ENCODE assay signal across 28 cellular contexts in the genomic region with DNA sequence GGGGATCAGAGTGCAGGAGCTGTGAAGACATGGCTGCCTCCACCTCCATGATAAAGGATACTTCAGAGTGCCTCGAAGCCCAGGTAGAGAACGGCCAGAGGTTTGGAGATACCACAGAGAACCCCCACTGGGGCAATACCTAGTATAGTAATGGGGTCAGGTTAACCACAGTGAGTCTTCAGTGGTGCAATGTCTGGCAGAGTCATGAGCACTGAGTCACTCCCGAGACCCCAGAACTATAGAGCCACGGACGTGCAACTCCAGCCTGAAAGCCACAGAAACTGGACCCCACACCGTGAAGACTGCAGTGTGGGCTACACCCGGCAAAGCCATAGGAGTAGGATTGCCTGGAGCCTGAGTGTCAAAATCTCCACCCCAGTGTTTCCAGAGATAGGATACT.
"Had no signal": no experiment of that assay in that cellular context is flagged by ENCODE, and none has a peak within 500 bp of the region (broad histone marks: within the 10 kb centered on the region; RNA-seq: fewer than 3 reads in every experiment).

No MANE protein-coding gene starts in this region.

- H3K4me2 ChIP-seq: neural progenitor cell had no signal

- ATAC-seq: esophagus mucosa; gastrocnemius medialis; left lobe of liver; mucosa of descending colon; natural killer cell treated with Interleukin-12 subunit alpha and Interleukin-12 subunit beta and Interleukin-15 and Interleukin-18, amount 100 ng/mL, for 72 hours had no signal

- H3K27me3 ChIP-seq: colonic mucosa, gastrocnemius medialis, neural progenitor cell, right atrium auricular region, sigmoid colon, testis, tibial nerve, upper lobe of left lung had no signal

- DNase-seq: colonic mucosa; effector CD8-positive, alpha-beta T cell; endodermal cell; foreskin fibroblast; gastrocnemius medialis; head of caudate nucleus; kidney; mucosa of descending colon; naive B cell; sigmoid colon; stimulated activated CD4-positive, alpha-beta T cell treated with anti-CD3 and anti-CD28 coated beads, Interleukin-4, amount 100 ng/mL, for 4 hours; stimulated activated naive CD4-positive, alpha-beta T cell; substantia nigra; testis; upper lobe of left lung had no signal

- H3K9me3 Mint-ChIP-seq: dendritic cell treated with granulocyte-macrophage colony-stimulating factor and Interleukin-4, amounts not matched to agents 40 ng/mL and 50 ng/mL, for 4 days; endodermal cell; memory B cell; mesothelial cell of epicardium; neural progenitor cell had no signal

- H3K4me1 ChIP-seq: colonic mucosa, gastrocnemius medialis, neural progenitor cell, parathyroid adenoma, right atrium auricular region, sigmoid colon, testis, tibial nerve, upper lobe of left lung had no signal

- H3K4me3 ChIP-seq: colonic mucosa, gastrocnemius medialis, lung, mucosa of descending colon, neural progenitor cell, right atrium auricular region, sigmoid colon, testis, tibial nerve, upper lobe of left lung had no signal

- H3K79me2 ChIP-seq: parathyroid adenoma had no signal

- H3K9ac ChIP-seq: neural progenitor cell, parathyroid adenoma had no signal

- H3K36me3 ChIP-seq: colonic mucosa, gastrocnemius medialis, neural progenitor cell, right atrium auricular region, sigmoid colon, tibial nerve, upper lobe of left lung had no signal

- H3K4me1 Mint-ChIP-seq: memory B cell, mesothelial cell of epicardium, naive B cell, neural progenitor cell had no signal

- H3K4me3 Mint-ChIP-seq: dendritic cell treated with granulocyte-macrophage colony-stimulating factor and Interleukin-4, amounts not matched to agents 40 ng/mL and 50 ng/mL, for 4 days; endodermal cell; memory B cell; mesothelial cell of epicardium; naive B cell; natural killer cell treated with Interleukin-12 subunit alpha and Interleukin-12 subunit beta and Interleukin-15 and Interleukin-18, amount 100 ng/mL, for 72 hours; neural progenitor cell had no signal

- H3K27ac ChIP-seq: colonic mucosa, epithelial cell of prostate, gastrocnemius medialis, neural progenitor cell, parathyroid adenoma, right atrium auricular region, sigmoid colon, testis, tibial nerve, upper lobe of left lung had no signal

- H3K27me3 Mint-ChIP-seq: dendritic cell treated with granulocyte-macrophage colony-stimulating factor and Interleukin-4, amounts not matched to agents 40 ng/mL and 50 ng/mL, for 4 days; naive B cell; natural killer cell treated with Interleukin-12 subunit alpha and Interleukin-12 subunit beta and Interleukin-15 and Interleukin-18, amount 100 ng/mL, for 72 hours; progenitor cell of endocrine pancreas had no signal

- H3K27ac Mint-ChIP-seq: dendritic cell treated with granulocyte-macrophage colony-stimulating factor and Interleukin-4, amounts not matched to agents 40 ng/mL and 50 ng/mL, for 4 days; endodermal cell; memory B cell; mesothelial cell of epicardium; naive B cell; natural killer cell treated with Interleukin-12 subunit alpha and Interleukin-12 subunit beta and Interleukin-15 and Interleukin-18, amount 100 ng/mL, for 72 hours; neural progenitor cell had no signal
